In genomic region chr10:11403116-11403515, GRCh38 we compare ENCODE assay signal across 9 cellular contexts.
A peak's percentile ranks its signal among the peaks of the same experiment; 100 is the strongest.
DNase-seq lines count a peak whose midpoint lies in the region; ATAC-seq lines count a peak whose summit lies in the region.
"Had no signal": no experiment of that assay in that cellular context is flagged by ENCODE, and none has a peak within 500 bp of the region (broad histone marks: within the 10 kb centered on the region; RNA-seq: fewer than 3 reads in every experiment).

No MANE protein-coding gene starts in this region.

- H3K9me3 Mint-ChIP-seq in memory B cell, result peaks cover 2% of the 10 kb centered on the region

- H3K27ac Mint-ChIP-seq in memory B cell, result peak overlapping the region; percentile 12

- peak in 2 of 3 donors; percentile 26 to 36 for DNase-seq in stimulated activated CD4-positive, alpha-beta T cell treated with anti-CD3 and anti-CD28 coated beads, Interleukin-12 subunit alpha, Interleukin-12 subunit beta, amount 100 ng/mL, for 48 hours (ENCODE audit: low read depth in 2 of 3, low spot score in 1 of 3)
- no peak for DNase-seq in stimulated activated CD4-positive, alpha-beta T cell treated with anti-CD3 and anti-CD28 coated beads, Interleukin-12 subunit alpha, Interleukin-12 subunit beta, amount 100 ng/mL, for 4 hours
- DNase-seq in activated CD8-positive, alpha-beta memory T cell treated with anti-CD3 and anti-CD28 coated beads for 24 hours, result peak; percentile 71
- peak; percentile 19 to 38 for DNase-seq in memory B cell (ENCODE audit: low spot score in 2 of 2)
- DNase-seq in NCI-H446 treated with DMSO at 0.1 percent for 48 hours (lab: John Stamatoyannopoulos, UW), result no peak
- no peak for DNase-seq in HCEC 1CT
- DNase-seq in NCI-H748 treated with DMSO at 0.1 percent for 48 hours (lab: John Stamatoyannopoulos, UW), result no peak
- DNase-seq in amygdala (lab: John Stamatoyannopoulos, UW), result no peak
- DNase-seq: IMR-90 had no signal

- H3K36me3 Mint-ChIP-seq in memory B cell, result peaks cover 6% of the 10 kb centered on the region

- no peaks in the 10 kb centered on the region for H3K27me3 Mint-ChIP-seq in memory B cell

- ATAC-seq in memory B cell (ENCODE audit: low read depth), result peak; percentile 91

- H3K4me3 Mint-ChIP-seq in memory B cell, result peak overlapping the region; percentile 72

- peaks cover 46% of the 10 kb centered on the region for H3K4me1 Mint-ChIP-seq in memory B cell

Comparison
In these comparisons a context has a peak if more than half of its experiments do, and no peak if none do; other contexts are left out.
1. DNase-seq: peak in stimulated activated CD4-positive, alpha-beta T cell treated with anti-CD3 and anti-CD28 coated beads, Interleukin-12 subunit alpha, Interleukin-12 subunit beta, amount 100 ng/mL, for 48 hours (2 of 3), activated CD8-positive, alpha-beta memory T cell treated with anti-CD3 and anti-CD28 coated beads for 24 hours (single experiment) and memory B cell (2 of 2); none in stimulated activated CD4-positive, alpha-beta T cell treated with anti-CD3 and anti-CD28 coated beads, Interleukin-12 subunit alpha, Interleukin-12 subunit beta, amount 100 ng/mL, for 4 hours (single experiment), NCI-H446 treated with DMSO at 0.1 percent for 48 hours (single experiment), HCEC 1CT (single experiment), NCI-H748 treated with DMSO at 0.1 percent for 48 hours (single experiment) and amygdala (0 of 56).